In the genomic region with DNA sequence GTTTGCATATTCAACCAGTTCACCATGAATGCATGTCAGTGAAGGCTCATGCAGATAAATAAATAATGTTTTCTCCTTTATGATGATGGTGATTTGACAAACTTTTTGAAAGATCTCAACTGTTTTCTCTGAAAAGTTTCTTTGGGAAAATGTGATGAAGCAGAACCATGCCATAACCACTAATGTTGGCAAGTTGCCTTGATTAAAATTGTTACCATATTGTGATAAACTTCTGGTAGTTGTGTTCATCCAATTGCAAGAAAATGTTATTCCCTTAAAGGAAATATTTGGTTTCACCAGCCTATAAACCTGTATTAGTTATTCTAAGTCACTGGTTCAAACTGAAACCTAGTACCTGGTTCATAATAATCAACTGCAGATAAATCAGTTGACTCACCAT, we compare ENCODE assay signal across 18 cellular contexts.
"Had no signal": no experiment of that assay in that cellular context is flagged by ENCODE, and none has a peak within 500 bp of the region (broad histone marks: within the 10 kb centered on the region; RNA-seq: fewer than 3 reads in every experiment).

No MANE protein-coding gene starts in this region.

- DNase-seq: activated CD4-positive, alpha-beta memory T cell treated with anti-CD3 and anti-CD28 coated beads, Interleukin-2, amount 10 ng/mL, durations not matched to agents 7 days and 5 days; activated gamma-delta T cell; activated naive CD8-positive, alpha-beta T cell treated with anti-CD3 and anti-CD28 coated beads for 36 hours; activated T-cell treated with anti-CD3 and anti-CD28 coated beads, Interleukin-2, amount 50 U/mL, for 48 hours; dorsolateral prefrontal cortex; kidney glomerular epithelial cell; retina; tibial artery had no signal

- H3K79me2 ChIP-seq: parathyroid adenoma had no signal

- H3K4me3 Mint-ChIP-seq: activated CD4-positive, alpha-beta memory T cell treated with anti-CD3 and anti-CD28 coated beads, Interleukin-2, amount 10 ng/mL, durations not matched to agents 7 days and 5 days; activated naive CD8-positive, alpha-beta T cell treated with anti-CD3 and anti-CD28 coated beads for 36 hours; stimulated activated effector memory CD8-positive, alpha-beta T cell treated with anti-CD3 and anti-CD28 coated beads, Interleukin-12 subunit alpha, Interleukin-12 subunit beta, amount 100 ng/mL, for 72 hours; T-helper 2 cell treated with Interferon-gamma antibody and Interleukin-4, amounts not matched to agents 5 μg/mL and 100 μg/mL, for 36 hours had no signal

- H3K27me3 Mint-ChIP-seq: activated CD4-positive, alpha-beta memory T cell treated with anti-CD3 and anti-CD28 coated beads, Interleukin-2, amount 10 ng/mL, durations not matched to agents 7 days and 5 days; activated naive CD8-positive, alpha-beta T cell treated with anti-CD3 and anti-CD28 coated beads for 36 hours had no signal

- H3K36me3 Mint-ChIP-seq: activated naive CD8-positive, alpha-beta T cell treated with anti-CD3 and anti-CD28 coated beads for 36 hours; stimulated activated effector memory CD8-positive, alpha-beta T cell treated with anti-CD3 and anti-CD28 coated beads, Interleukin-12 subunit alpha, Interleukin-12 subunit beta, amount 100 ng/mL, for 72 hours had no signal

- H3K4me1 Mint-ChIP-seq: activated CD4-positive, alpha-beta memory T cell treated with anti-CD3 and anti-CD28 coated beads, Interleukin-2, amount 10 ng/mL, durations not matched to agents 7 days and 5 days; activated naive CD8-positive, alpha-beta T cell treated with anti-CD3 and anti-CD28 coated beads for 36 hours; stimulated activated effector memory CD8-positive, alpha-beta T cell treated with anti-CD3 and anti-CD28 coated beads, Interleukin-12 subunit alpha, Interleukin-12 subunit beta, amount 100 ng/mL, for 72 hours had no signal

- H3K27ac Mint-ChIP-seq: activated CD4-positive, alpha-beta memory T cell treated with anti-CD3 and anti-CD28 coated beads, Interleukin-2, amount 10 ng/mL, durations not matched to agents 7 days and 5 days; activated naive CD8-positive, alpha-beta T cell treated with anti-CD3 and anti-CD28 coated beads for 36 hours; stimulated activated effector memory CD8-positive, alpha-beta T cell treated with anti-CD3 and anti-CD28 coated beads, Interleukin-12 subunit alpha, Interleukin-12 subunit beta, amount 100 ng/mL, for 72 hours; T-helper 2 cell treated with Interferon-gamma antibody and Interleukin-4, amounts not matched to agents 5 μg/mL and 100 μg/mL, for 36 hours had no signal

- H3K4me1 ChIP-seq: parathyroid adenoma had no signal

- H3K4me3 ChIP-seq: dorsolateral prefrontal cortex, gastroesophageal sphincter, skin epidermis, tibial artery, vagina had no signal

- H3K27ac ChIP-seq: dorsolateral prefrontal cortex, gastroesophageal sphincter, parathyroid adenoma, tibial artery, vagina, VCaP had no signal

- H3K9ac ChIP-seq: parathyroid adenoma had no signal

- H3K36me3 ChIP-seq: gastroesophageal sphincter, tibial artery, vagina had no signal

- ATAC-seq: esophagus mucosa; gastroesophageal sphincter; stimulated activated effector memory CD8-positive, alpha-beta T cell treated with anti-CD3 and anti-CD28 coated beads, Interleukin-12 subunit alpha, Interleukin-12 subunit beta, amount 100 ng/mL, for 72 hours had no signal

- H3K9me3 ChIP-seq: gastroesophageal sphincter, tibial artery, vagina had no signal

- H2AFZ ChIP-seq: parathyroid adenoma had no signal

- FAIRE-seq: bronchial epithelial cell, endometrium had no signal

- H3K27me3 ChIP-seq: dorsolateral prefrontal cortex, gastroesophageal sphincter, tibial artery, vagina had no signal
